ENCODE assay signal across 20 cellular contexts in genomic region chr7:37109016-37109415, GRCh38.
A peak's percentile ranks its signal among the peaks of the same experiment; 100 is the strongest.
DNase-seq lines count a peak whose midpoint lies in the region; TF ChIP-seq lines count a peak whose summit lies in the region.
"Had no signal": no experiment of that assay in that cellular context is flagged by ENCODE, and none has a peak within 500 bp of the region (broad histone marks: within the 10 kb centered on the region; RNA-seq: fewer than 3 reads in every experiment).

No MANE protein-coding gene starts in this region.

- peaks cover 23% of the 10 kb centered on the region for H3K4me1 Mint-ChIP-seq in osteocyte (ENCODE audit: unreplicated experiment)

- no peak overlapping the region for H3K27ac ChIP-seq in Peyer's patch
- H3K27ac ChIP-seq: thyroid gland had no signal

- no peaks in the 10 kb centered on the region for H3K9me3 ChIP-seq in Peyer's patch
- H3K9me3 ChIP-seq: thyroid gland had no signal

- no peaks in the 10 kb centered on the region for H3K36me3 Mint-ChIP-seq in osteocyte (ENCODE audit: unreplicated experiment)

- no peaks in the 10 kb centered on the region for H3K36me3 ChIP-seq in Peyer's patch
- H3K36me3 ChIP-seq: thyroid gland had no signal

- H3K27ac Mint-ChIP-seq in osteocyte (ENCODE audit: unreplicated experiment) = peak overlapping the region; percentile 35
- H3K27ac Mint-ChIP-seq: activated B cell treated with CpG ODN at 0.5 μM for 24 hours had no signal

- H3K4me3 Mint-ChIP-seq in osteocyte (ENCODE audit: unreplicated experiment) = no peak overlapping the region
- H3K4me3 Mint-ChIP-seq: activated B cell treated with CpG ODN at 0.5 μM for 24 hours; activated CD4-positive, alpha-beta memory T cell treated with anti-CD3 and anti-CD28 coated beads for 36 hours; stimulated activated memory B cell treated with anti-CD40 and anti-IgM and Interleukin-4, amounts not matched to agents 10 μg/mL and 1 μg/mL and 100 μg/mL, for 72 hours had no signal

- no peaks in the 10 kb centered on the region for H3K9me3 Mint-ChIP-seq in osteocyte (ENCODE audit: unreplicated experiment)
- H3K9me3 Mint-ChIP-seq: activated B cell treated with CpG ODN at 0.5 μM for 24 hours; activated CD4-positive, alpha-beta memory T cell treated with anti-CD3 and anti-CD28 coated beads for 36 hours; stimulated activated memory B cell treated with anti-CD40 and anti-IgM and Interleukin-4, amounts not matched to agents 10 μg/mL and 1 μg/mL and 100 μg/mL, for 72 hours had no signal

- TF ChIP-seq CTCF in fibroblast of villous mesenchyme (IDR thresholded peaks at IDR 0.05; ENCODE audit: insufficient read depth, low read depth, low read length) (no peak), osteocyte (IDR thresholded peaks at IDR 0.05) (no peak), Peyer's patch (IDR thresholded peaks at IDR 0.05) (no peak), GM10266 (IDR thresholded peaks at IDR 0.05; ENCODE audit: control insufficient read depth, insufficient read depth, low read depth, missing control alignments) (no peak)

- H3K27me3 ChIP-seq in Peyer's patch = no peaks in the 10 kb centered on the region
- H3K27me3 ChIP-seq: thyroid gland had no signal

- no peak for TF ChIP-seq POLR2A in Peyer's patch (IDR thresholded peaks at IDR 0.05)

- peaks cover 0 to 13% (median 0%) of the 10 kb centered on the region in 4 donors for H3K4me1 ChIP-seq in Peyer's patch
- H3K4me1 ChIP-seq: thyroid gland had no signal

- DNase-seq in M059J (ENCODE audit: low read depth) = peak; percentile 18
- DNase-seq in NCI-H69 (lab: John Stamatoyannopoulos, UW) = peak; percentile 8
- DNase-seq in fibroblast of villous mesenchyme (ENCODE audit: low read depth) = peak; percentile 24
- DNase-seq in osteocyte (ENCODE audit: extremely low spot score, unreplicated experiment) = no peak
- no peak for DNase-seq in AG20443 (ENCODE audit: low spot score)
- no peak for DNase-seq in Peyer's patch
- DNase-seq in GM10266 (ENCODE audit: extremely low spot score) = no peak
- DNase-seq: activated B cell treated with CpG ODN at 0.5 μM for 24 hours, activated gamma-delta T cell treated with Interleukin-2 at 50 U/mL for 16 hours, DND-41, foreskin fibroblast, HCEC 1CT, NCI-H1092, NCI-H1930, NCI-H510A treated with DMSO at 0.1 percent for 48 hours, T-helper 9 cell, thyroid gland had no signal

- H3K27me3 Mint-ChIP-seq in osteocyte (ENCODE audit: unreplicated experiment) = no peaks in the 10 kb centered on the region
- H3K27me3 Mint-ChIP-seq: activated B cell treated with CpG ODN at 0.5 μM for 24 hours; activated CD4-positive, alpha-beta memory T cell treated with anti-CD3 and anti-CD28 coated beads for 36 hours; stimulated activated memory B cell treated with anti-CD40 and anti-IgM and Interleukin-4, amounts not matched to agents 10 μg/mL and 1 μg/mL and 100 μg/mL, for 72 hours had no signal

- H3K4me3 ChIP-seq in fibroblast of villous mesenchyme (ENCODE audit: low read depth, low read length) = no peak overlapping the region
- H3K4me3 ChIP-seq in Peyer's patch = no peak overlapping the region
- H3K4me3 ChIP-seq: smooth muscle cell, thyroid gland had no signal

Comparison
In these comparisons a context has a peak if more than half of its experiments do, and no peak if none do; other contexts are left out.
1. DNase-seq: peak in M059J (single experiment), NCI-H69 (single experiment) and fibroblast of villous mesenchyme (single experiment); none in osteocyte (single experiment), AG20443 (single experiment), Peyer's patch (0 of 3) and GM10266 (single experiment).